Comparison of ENCODE assay signal across 8 cellular contexts in genomic region chr2:118185210-118186109, GRCh38.
DNase-seq lines count a peak whose midpoint lies in the region; ATAC-seq and TF ChIP-seq lines count a peak whose summit lies in the region.

No MANE protein-coding gene starts in this region.

- TF ChIP-seq CTCF in BE2C (IDR thresholded peaks at IDR 0.05; ENCODE audit: low read depth, low read length) (no peak), epithelial cell of esophagus (IDR thresholded peaks at IDR 0.05; ENCODE audit: insufficient read depth, low read depth, low read length, missing control alignments) (no peak), mesothelial cell of epicardium (IDR thresholded peaks at IDR 0.05; ENCODE audit: unreplicated experiment) (no peak)

- H3K36me3 ChIP-seq in BE2C = no peaks in the 10 kb centered on the region

- H3K9me3 ChIP-seq in BE2C = no peaks in the 10 kb centered on the region

- H3K27me3 Mint-ChIP-seq in mesothelial cell of epicardium (ENCODE audit: low read depth) = peaks cover 13% of the 10 kb centered on the region

- ATAC-seq in GM19035 (IDR thresholded peaks at IDR 0.05; ENCODE audit: unreplicated experiment) (peak; percentile 76), HG03196 (IDR thresholded peaks at IDR 0.05; ENCODE audit: unreplicated experiment) (peak; percentile 76)

- H3K4me1 ChIP-seq in BE2C = no peaks in the 10 kb centered on the region

- DNase-seq in BE2C (peak; percentile 26), NCI-H526 (lab: John Stamatoyannopoulos, UW) (peak; percentile 92 to 94), activated T-cell treated with anti-CD3 and anti-CD28 coated beads for 24 hours (ENCODE audit: low read depth) (peak; percentile 42), epithelial cell of esophagus (ENCODE audit: low read depth) (peak; percentile 21), mesothelial cell of epicardium (ENCODE audit: low spot score in 2 of 2, unreplicated experiment in 2 of 2) (peak in 1 of 2 experiments; percentile 52)
- DNase-seq in stimulated activated CD8-positive, alpha-beta memory T cell treated with anti-CD3 and anti-CD28 coated beads, Interleukin-4, amount 100 ng/mL, for 1 hour (ENCODE audit: low read depth in 2 of 2, low spot score in 1 of 2) = peak; percentile 7 to 13

- H3K27me3 ChIP-seq in BE2C = no peaks in the 10 kb centered on the region

- H3K4me1 Mint-ChIP-seq in mesothelial cell of epicardium = peaks cover 18% of the 10 kb centered on the region

- no peaks in the 10 kb centered on the region for H3K9me3 Mint-ChIP-seq in mesothelial cell of epicardium

- no peaks in the 10 kb centered on the region for H3K36me3 Mint-ChIP-seq in mesothelial cell of epicardium

- peak overlapping the region; percentile 64 for H3K4me3 ChIP-seq in BE2C (ENCODE audit: low read depth, low read length)
- peak overlapping the region; percentile 68 for H3K4me3 ChIP-seq in epithelial cell of esophagus (ENCODE audit: low read length)

- peak overlapping the region; percentile 87 for H3K4me3 Mint-ChIP-seq in mesothelial cell of epicardium

- peak overlapping the region; percentile 96 for H3K27ac Mint-ChIP-seq in mesothelial cell of epicardium
